1 cellular context compared by ENCODE assay signal in genomic region chr12:57078519-57079404, GRCh38.
A peak's percentile ranks its signal among the peaks of the same experiment; 100 is the strongest.
TF ChIP-seq lines count a peak whose summit lies in the region.

TSS of gene NEMP1 (minus strand) at chr12:57078791. CDS start at chr12:57078745, 46 bp downstream.

TF ChIP-seq in K562, 482 proteins besides CTCF, POLR2A, EP300 and RAD21 (continued from another document and continues in another):
- TF ChIP-seq MGA (IDR thresholded peaks at IDR 0.05) (peak; percentile 91), PHF20 (IDR thresholded peaks at IDR 0.05; ENCODE audit: partially characterized antibody) (no peak), NEUROD1 (IDR thresholded peaks at IDR 0.05; ENCODE audit: borderline replicate concordance, low read depth, low read length, partially characterized antibody) (peak; percentile 96), BRF2 (IDR thresholded peaks at IDR 0.05; ENCODE audit: borderline replicate concordance, insufficient read depth, insufficient read length) (no peak), MECOM (CRISPR knock-in tag; IDR thresholded peaks at IDR 0.05) (no peak), OTX1 (CRISPR knock-in tag; IDR thresholded peaks at IDR 0.05) (no peak), RBM25 (IDR thresholded peaks at IDR 0.05; ENCODE audit: low read depth, low read length, severe bottlenecking) (peak; percentile 90), MEF2A (IDR thresholded peaks at IDR 0.05; ENCODE audit: control insufficient read depth, low read depth, low read length) (no peak), HNRNPH1 (optimal IDR thresholded peaks at IDR 0.05; ENCODE audit: low read depth, low read length) (no peak), POLR2AphosphoS5 (IDR thresholded peaks at IDR 0.05; ENCODE audit: control insufficient read depth, insufficient read depth, low read depth, low read length) (peak; percentile 83), NR3C1 (CRISPR knock-in tag; IDR thresholded peaks at IDR 0.05) (no peak), ATF4 (CRISPR knock-in tag; IDR thresholded peaks at IDR 0.05) (no peak), GTF3C2 (IDR thresholded peaks at IDR 0.05; ENCODE audit: borderline replicate concordance, extremely low read depth, insufficient read length) (no peak), POLR2G (IDR thresholded peaks at IDR 0.05; ENCODE audit: low read depth, low read length) (peak; percentile 97), SNIP1 (IDR thresholded peaks at IDR 0.05; ENCODE audit: low read depth) (no peak), TEAD2 (tag; IDR thresholded peaks at IDR 0.05) (no peak), E4F1 (CRISPR knock-in tag; IDR thresholded peaks at IDR 0.05; ENCODE audit: borderline replicate concordance) (no peak), ADNP (tag; IDR thresholded peaks at IDR 0.05) (no peak), ZNF140 (CRISPR knock-in tag; IDR thresholded peaks at IDR 0.05) (no peak), CC2D1A (IDR thresholded peaks at IDR 0.05) (no peak), ZNF224 (CRISPR knock-in tag; IDR thresholded peaks at IDR 0.05) (no peak), SIN3B (IDR thresholded peaks at IDR 0.05; ENCODE audit: low read depth) (peak; percentile 71; the same call in 1 of the 2 replicates), ZKSCAN3 (CRISPR knock-in tag; IDR thresholded peaks at IDR 0.05) (no peak), HDAC3 (IDR thresholded peaks at IDR 0.05; ENCODE audit: borderline replicate concordance, partially characterized antibody) (peak; percentile 25), FOXA1 (IDR thresholded peaks at IDR 0.05; ENCODE audit: borderline replicate concordance) (no peak), TCF7L2 (IDR thresholded peaks at IDR 0.05; ENCODE audit: low read depth, low read length) (no peak), KLF13 (tag; IDR thresholded peaks at IDR 0.05; ENCODE audit: borderline replicate concordance, low read depth) (no peak), NFRKB (IDR thresholded peaks at IDR 0.05; ENCODE audit: low read depth) (peak; percentile 90), SETDB1 (IDR thresholded peaks at IDR 0.05; ENCODE audit: low read length) (no peak), U2AF1 (optimal IDR thresholded peaks at IDR 0.05; ENCODE audit: low read depth, low read length) (no peak), ZNF785 (CRISPR knock-in tag; IDR thresholded peaks at IDR 0.05) (no peak), STAT5B (CRISPR knock-in tag; IDR thresholded peaks at IDR 0.05) (no peak), ZNF280A (IDR thresholded peaks at IDR 0.05; ENCODE audit: low read depth, partially characterized antibody) (no peak), TAF15 (IDR thresholded peaks at IDR 0.05; ENCODE audit: low read depth, low read length) (no peak), ZNF655 (CRISPR knock-in tag; IDR thresholded peaks at IDR 0.05) (no peak), MITF (IDR thresholded peaks at IDR 0.05) (peak; percentile 91)
